Comparison of ENCODE assay signal across 24 cellular contexts in genomic region chr14:90567191-90567590, GRCh38.
A peak's percentile ranks its signal among the peaks of the same experiment; 100 is the strongest.
DNase-seq lines count a peak whose midpoint lies in the region; ATAC-seq and TF ChIP-seq lines count a peak whose summit lies in the region.
"Had no signal": no experiment of that assay in that cellular context is flagged by ENCODE, and none has a peak within 500 bp of the region (broad histone marks: within the 10 kb centered on the region; RNA-seq: fewer than 3 reads in every experiment).

No MANE protein-coding gene starts in this region.

- H3K4me3 ChIP-seq in esophagus muscularis mucosa (no peak overlapping the region), rectal smooth muscle tissue (ENCODE audit: low read length) (no peak overlapping the region), Peyer's patch (no peak overlapping the region)
- H3K4me3 ChIP-seq: body of pancreas had no signal

- no peaks in the 10 kb centered on the region for H3K4me1 Mint-ChIP-seq in activated CD4-positive, alpha-beta T cell treated with anti-CD3 and anti-CD28 coated beads, Interleukin-2, amount 10 ng/mL, durations not matched to agents 7 days and 5 days
- no peaks in the 10 kb centered on the region for H3K4me1 Mint-ChIP-seq in effector memory CD8-positive, alpha-beta T cell (ENCODE audit: low read depth in 2 of 2)
- H3K4me1 Mint-ChIP-seq: activated CD4-positive, alpha-beta T cell treated with anti-CD3 and anti-CD28 coated beads for 36 hours; activated naive CD8-positive, alpha-beta T cell treated with anti-CD3 and anti-CD28 coated beads, Interleukin-2, amount 50 U/mL, for 24 hours; natural killer cell; stimulated activated naive B cell treated with anti-CD40 and anti-IgM and Interleukin-4, amounts not matched to agents 10 μg/mL and 1 μg/mL and 100 μg/mL, for 72 hours had no signal

- CTCF ChIA-PET in activated CD4-positive, alpha-beta T cell treated with anti-CD3 and anti-CD28 coated beads, Interleukin-2, amount 10 ng/mL, durations not matched to agents 7 days and 5 days (lab: Charles Lee) = no interaction called here

- peak overlapping the region in 3 of 4 donors; percentile 76 to 79 (median 77) for H3K27ac ChIP-seq in esophagus muscularis mucosa (replicated peaks in 1 of 4)
- H3K27ac ChIP-seq in rectal smooth muscle tissue (ENCODE audit: low read depth, low read length) = peak overlapping the region; percentile 86
- H3K27ac ChIP-seq in Peyer's patch = no peak overlapping the region
- H3K27ac ChIP-seq: body of pancreas, epithelial cell of prostate, parathyroid adenoma had no signal

- intact Hi-C loops in esophagus muscularis mucosa (cut with DNase I) = no loop called here

- peaks cover 14 to 69% (median 51%) of the 10 kb centered on the region in 4 donors for H3K4me1 ChIP-seq in esophagus muscularis mucosa
- H3K4me1 ChIP-seq in rectal smooth muscle tissue (ENCODE audit: control insufficient read depth, insufficient read depth, low read length) = peaks cover 16% of the 10 kb centered on the region
- H3K4me1 ChIP-seq in Peyer's patch = no peaks in the 10 kb centered on the region
- H3K4me1 ChIP-seq: body of pancreas, parathyroid adenoma had no signal

- H3K27me3 ChIP-seq in esophagus muscularis mucosa (no peaks in the 10 kb centered on the region), rectal smooth muscle tissue (ENCODE audit: control insufficient read depth, insufficient read depth, low read length) (no peaks in the 10 kb centered on the region), Peyer's patch (no peaks in the 10 kb centered on the region)
- H3K27me3 ChIP-seq: body of pancreas had no signal

- POLR2A ChIA-PET in activated CD4-positive, alpha-beta T cell treated with anti-CD3 and anti-CD28 coated beads, Interleukin-2, amount 10 ng/mL, durations not matched to agents 7 days and 5 days (lab: Charles Lee) = no interaction called here

- no peak for TF ChIP-seq POLR2A in esophagus muscularis mucosa (IDR thresholded peaks at IDR 0.05; ENCODE audit: low read depth)
- TF ChIP-seq POLR2A in Peyer's patch (IDR thresholded peaks at IDR 0.05) = no peak

- ATAC-seq in effector memory CD8-positive, alpha-beta T cell (replicated peaks) = no peak
- ATAC-seq: activated CD4-positive, alpha-beta T cell treated with anti-CD3 and anti-CD28 coated beads for 36 hours; activated naive CD8-positive, alpha-beta T cell treated with anti-CD3 and anti-CD28 coated beads, Interleukin-2, amount 50 U/mL, for 24 hours; body of pancreas; left lobe of liver; natural killer cell; PC-3; stimulated activated naive B cell treated with anti-CD40 and anti-IgM and Interleukin-4, amounts not matched to agents 10 μg/mL and 1 μg/mL and 100 μg/mL, for 72 hours had no signal

- no peaks in the 10 kb centered on the region for H3K9me3 Mint-ChIP-seq in activated CD4-positive, alpha-beta T cell treated with anti-CD3 and anti-CD28 coated beads, Interleukin-2, amount 10 ng/mL, durations not matched to agents 7 days and 5 days
- H3K9me3 Mint-ChIP-seq in effector memory CD8-positive, alpha-beta T cell = no peaks in the 10 kb centered on the region
- H3K9me3 Mint-ChIP-seq: activated naive CD8-positive, alpha-beta T cell treated with anti-CD3 and anti-CD28 coated beads, Interleukin-2, amount 50 U/mL, for 24 hours; IgD-negative memory B cell; natural killer cell; stimulated activated naive B cell treated with anti-CD40 and anti-IgM and Interleukin-4, amounts not matched to agents 10 μg/mL and 1 μg/mL and 100 μg/mL, for 72 hours had no signal

- 94% methylated on average over 11 of the region's 11 CpGs for WGBS in esophagus muscularis mucosa

- no peak for TF ChIP-seq CTCF in esophagus muscularis mucosa (IDR thresholded peaks at IDR 0.05)
- TF ChIP-seq CTCF in Peyer's patch (IDR thresholded peaks at IDR 0.05) = no peak

- H3K27ac Mint-ChIP-seq in activated CD4-positive, alpha-beta T cell treated with anti-CD3 and anti-CD28 coated beads, Interleukin-2, amount 10 ng/mL, durations not matched to agents 7 days and 5 days = no peak overlapping the region
- no peak overlapping the region for H3K27ac Mint-ChIP-seq in effector memory CD8-positive, alpha-beta T cell
- H3K27ac Mint-ChIP-seq: activated CD4-positive, alpha-beta T cell treated with anti-CD3 and anti-CD28 coated beads for 36 hours; activated naive CD8-positive, alpha-beta T cell treated with anti-CD3 and anti-CD28 coated beads, Interleukin-2, amount 50 U/mL, for 24 hours; natural killer cell; stimulated activated naive B cell treated with anti-CD40 and anti-IgM and Interleukin-4, amounts not matched to agents 10 μg/mL and 1 μg/mL and 100 μg/mL, for 72 hours had no signal

- H3K9me3 ChIP-seq in esophagus muscularis mucosa = no peaks in the 10 kb centered on the region
- H3K9me3 ChIP-seq in Peyer's patch = no peaks in the 10 kb centered on the region
- H3K9me3 ChIP-seq: body of pancreas, thoracic aorta had no signal

- peaks cover 0 to 13% (median 6%) of the 10 kb centered on the region in 4 donors for H3K36me3 ChIP-seq in esophagus muscularis mucosa
- no peaks in the 10 kb centered on the region for H3K36me3 ChIP-seq in rectal smooth muscle tissue (ENCODE audit: control insufficient read depth, insufficient read depth, low read length)
- H3K36me3 ChIP-seq in Peyer's patch = no peaks in the 10 kb centered on the region
- H3K36me3 ChIP-seq: thoracic aorta had no signal

- H3K27me3 Mint-ChIP-seq in activated CD4-positive, alpha-beta T cell treated with anti-CD3 and anti-CD28 coated beads, Interleukin-2, amount 10 ng/mL, durations not matched to agents 7 days and 5 days = no peaks in the 10 kb centered on the region
- H3K27me3 Mint-ChIP-seq in effector memory CD8-positive, alpha-beta T cell = no peaks in the 10 kb centered on the region
- H3K27me3 Mint-ChIP-seq: activated CD4-positive, alpha-beta T cell treated with anti-CD3 and anti-CD28 coated beads for 36 hours; activated naive CD8-positive, alpha-beta T cell treated with anti-CD3 and anti-CD28 coated beads, Interleukin-2, amount 50 U/mL, for 24 hours; IgD-negative memory B cell; stimulated activated naive B cell treated with anti-CD40 and anti-IgM and Interleukin-4, amounts not matched to agents 10 μg/mL and 1 μg/mL and 100 μg/mL, for 72 hours had no signal

- TF ChIP-seq EP300 in esophagus muscularis mucosa (IDR thresholded peaks at IDR 0.05) = no peak

- H3K9ac ChIP-seq in rectal smooth muscle tissue (ENCODE audit: low read length) = no peak overlapping the region
- H3K9ac ChIP-seq: parathyroid adenoma had no signal

- no peak overlapping the region for H3K4me3 Mint-ChIP-seq in activated CD4-positive, alpha-beta T cell treated with anti-CD3 and anti-CD28 coated beads, Interleukin-2, amount 10 ng/mL, durations not matched to agents 7 days and 5 days
- no peak overlapping the region for H3K4me3 Mint-ChIP-seq in effector memory CD8-positive, alpha-beta T cell
- H3K4me3 Mint-ChIP-seq: activated CD4-positive, alpha-beta T cell treated with anti-CD3 and anti-CD28 coated beads for 36 hours; activated naive CD8-positive, alpha-beta T cell treated with anti-CD3 and anti-CD28 coated beads, Interleukin-2, amount 50 U/mL, for 24 hours; IgD-negative memory B cell; natural killer cell; stimulated activated naive B cell treated with anti-CD40 and anti-IgM and Interleukin-4, amounts not matched to agents 10 μg/mL and 1 μg/mL and 100 μg/mL, for 72 hours had no signal

- no peaks in the 10 kb centered on the region for H3K36me3 Mint-ChIP-seq in activated CD4-positive, alpha-beta T cell treated with anti-CD3 and anti-CD28 coated beads, Interleukin-2, amount 10 ng/mL, durations not matched to agents 7 days and 5 days (ENCODE audit: low read depth)
- no peaks in the 10 kb centered on the region for H3K36me3 Mint-ChIP-seq in effector memory CD8-positive, alpha-beta T cell (ENCODE audit: insufficient read depth)
- H3K36me3 Mint-ChIP-seq: IgD-negative memory B cell; natural killer cell; stimulated activated naive B cell treated with anti-CD40 and anti-IgM and Interleukin-4, amounts not matched to agents 10 μg/mL and 1 μg/mL and 100 μg/mL, for 72 hours had no signal

- DNase-seq in C1 segment of cervical spinal cord (lab: John Stamatoyannopoulos, UW) (peak in 10 of 14 donors; percentile 35 to 78 (median 66)), esophagus muscularis mucosa (ENCODE audit: extremely low spot score) (no peak), middle frontal gyrus (ENCODE audit: extremely low spot score, low spot score) (peak; percentile 52), Peyer's patch (no peak), NCI-H1105 treated with DMSO at 0.1 percent for 48 hours (lab: John Stamatoyannopoulos, UW) (no peak)
- no peak for DNase-seq in activated CD4-positive, alpha-beta T cell treated with anti-CD3 and anti-CD28 coated beads, Interleukin-2, amount 10 ng/mL, durations not matched to agents 7 days and 5 days
- no peak for DNase-seq in effector memory CD8-positive, alpha-beta T cell
- DNase-seq: activated CD4-positive, alpha-beta T cell treated with anti-CD3 and anti-CD28 coated beads for 36 hours; activated naive CD8-positive, alpha-beta T cell treated with anti-CD3 and anti-CD28 coated beads, Interleukin-2, amount 50 U/mL, for 24 hours; activated T-cell treated with anti-CD3 and anti-CD28 coated beads, Interleukin-2, amount 50 U/mL, for 48 hours; body of pancreas; H7; natural killer cell; NCI-H1694 treated with DMSO at 0.1 percent for 48 hours; NCI-H524 treated with DMSO at 0.1 percent for 48 hours; PC-3; stimulated activated CD4-positive, alpha-beta T cell treated with anti-CD3 and anti-CD28 coated beads, Interleukin-15, amount 100 ng/mL, for 24 hours; stimulated activated naive B cell treated with anti-CD40 and anti-IgM and Interleukin-4, amounts not matched to agents 10 μg/mL and 1 μg/mL and 100 μg/mL, for 72 hours had no signal

Comparison
In these comparisons a context has a peak if more than half of its experiments do, and no peak if none do; other contexts are left out.
1. DNase-seq: peak in C1 segment of cervical spinal cord (10 of 14) and middle frontal gyrus (single experiment); none in esophagus muscularis mucosa (single experiment), Peyer's patch (0 of 3), activated CD4-positive, alpha-beta T cell treated with anti-CD3 and anti-CD28 coated beads, Interleukin-2, amount 10 ng/mL, durations not matched to agents 7 days and 5 days (single experiment), NCI-H1105 treated with DMSO at 0.1 percent for 48 hours (single experiment) and effector memory CD8-positive, alpha-beta T cell (0 of 3).
2. H3K27ac ChIP-seq: peak in esophagus muscularis mucosa (3 of 4) and rectal smooth muscle tissue (single experiment); none in Peyer's patch (0 of 4).